In genomic region chr1:211697356-211697755, GRCh38 we compare ENCODE assay signal across 10 cellular contexts. TPM values are rescaled to one million over a fixed set of nuclear protein-coding genes. Genes with fewer than 3 reads are reported as not detected.
DNase-seq lines count a peak whose midpoint lies in the region; ATAC-seq, FAIRE-seq and TF ChIP-seq lines count a peak whose summit lies in the region.
"Had no signal": no experiment of that assay in that cellular context is flagged by ENCODE, and none has a peak within 500 bp of the region (broad histone marks: within the 10 kb centered on the region; RNA-seq: fewer than 3 reads in every experiment).

No MANE protein-coding gene starts in this region.

- H3K9me3 Mint-ChIP-seq in T-helper 2 cell treated with Interferon-gamma antibody and Interleukin-4, amounts not matched to agents 5 μg/mL and 100 μg/mL, for 36 hours = peaks cover 7% of the 10 kb centered on the region

- H3K27ac Mint-ChIP-seq in T-helper 2 cell treated with Interferon-gamma antibody and Interleukin-4, amounts not matched to agents 5 μg/mL and 100 μg/mL, for 36 hours = no peak overlapping the region
- H3K27ac Mint-ChIP-seq: mesothelial cell of epicardium; T-helper 1 cell treated with Interleukin-12 subunit alpha and Interleukin-12 subunit beta and Interleukin-4 antibody, amounts not matched to agents 30 μg/mL and 1 μg/mL, for 36 hours had no signal

- DNase-seq in GM12891 (ENCODE audit: insufficient read length, low spot score) = no peak
- peak; percentile 93 for DNase-seq in NCI-H524 treated with DMSO at 0.1 percent for 48 hours (lab: John Stamatoyannopoulos, UW)
- no peak for DNase-seq in T-helper 2 cell treated with Interferon-gamma antibody and Interleukin-4, amounts not matched to agents 5 μg/mL and 100 μg/mL, for 36 hours (ENCODE audit: low spot score)
- DNase-seq in frontal cortex (ENCODE audit: low spot score in 2 of 2) = no peak
- DNase-seq in COR-L47 (lab: John Stamatoyannopoulos, UW) = no peak
- no peak for DNase-seq in hepatic stellate cell (ENCODE audit: low spot score)

- TF ChIP-seq POLR2A in GM12891 (IDR thresholded peaks at IDR 0.05; ENCODE audit: low read depth, low read length) = no peak

- peaks cover 21% of the 10 kb centered on the region for H3K4me1 Mint-ChIP-seq in T-helper 2 cell treated with Interferon-gamma antibody and Interleukin-4, amounts not matched to agents 5 μg/mL and 100 μg/mL, for 36 hours (ENCODE audit: low read depth)

- ATAC-seq in GM19463 (IDR thresholded peaks at IDR 0.05; ENCODE audit: unreplicated experiment) (peak; percentile 84), HG03066 (IDR thresholded peaks at IDR 0.05; ENCODE audit: low read depth, unreplicated experiment) (peak; percentile 65)

- H3K4me3 Mint-ChIP-seq in T-helper 2 cell treated with Interferon-gamma antibody and Interleukin-4, amounts not matched to agents 5 μg/mL and 100 μg/mL, for 36 hours = no peak overlapping the region
- H3K4me3 Mint-ChIP-seq: mesothelial cell of epicardium; T-helper 1 cell treated with Interleukin-12 subunit alpha and Interleukin-12 subunit beta and Interleukin-4 antibody, amounts not matched to agents 30 μg/mL and 1 μg/mL, for 36 hours had no signal

- peaks cover 21% of the 10 kb centered on the region for H3K27me3 Mint-ChIP-seq in T-helper 2 cell treated with Interferon-gamma antibody and Interleukin-4, amounts not matched to agents 5 μg/mL and 100 μg/mL, for 36 hours (ENCODE audit: low read depth)

- H3K36me3 Mint-ChIP-seq in T-helper 2 cell treated with Interferon-gamma antibody and Interleukin-4, amounts not matched to agents 5 μg/mL and 100 μg/mL, for 36 hours (ENCODE audit: low read depth) = peaks cover 2% of the 10 kb centered on the region
- H3K36me3 Mint-ChIP-seq: mesothelial cell of epicardium had no signal

- FAIRE-seq in GM12891 (lab: Jason Lieb, UNC) (peak; percentile 76), frontal cortex (lab: Jason Lieb, UNC) (no peak)

TF ChIP-seq in GM12891, 5 proteins besides CTCF, POLR2A, EP300 and RAD21:
- TF ChIP-seq SPI1 (IDR thresholded peaks at IDR 0.05; ENCODE audit: low read depth, low read length) (0 out of 2 replicates have a peak, but pooled peaks have one; percentile 30), POU2F2 (IDR thresholded peaks at IDR 0.05; ENCODE audit: low read depth, low read length) (no peak), POLR2AphosphoS5 (IDR thresholded peaks at IDR 0.05; ENCODE audit: low read depth, low read length) (no peak), PAX5 (IDR thresholded peaks at IDR 0.05; ENCODE audit: insufficient read depth, low read length, severe bottlenecking) (no peak), TAF1 (IDR thresholded peaks at IDR 0.05; ENCODE audit: low read depth, low read length) (no peak)
TF ChIP-seq in GM12891: peak in this region for 1.

RNA-seq across cellular contexts. Expression of gene NEK2, which starts 21.9 kb away (rescaled TPM):
- polyA plus RNA-seq in GM12891 (2012; ENCODE audit: low read depth, missing spikeins) = 16.6 TPM
- total RNA-seq in frontal cortex = 2.9 TPM
